Comparison of ENCODE assay signal across 1 cellular context in genomic region chr2:378364-378763, GRCh38.
A peak's percentile ranks its signal among the peaks of the same experiment; 100 is the strongest.
TF ChIP-seq lines count a peak whose summit lies in the region.

No MANE protein-coding gene starts in this region.

TF ChIP-seq in HepG2, 621 proteins besides CTCF, POLR2A, EP300 and RAD21 (continued from another document and continues in another):
- TF ChIP-seq PRDM10 (CRISPR knock-in tag; IDR thresholded peaks at IDR 0.05; ENCODE audit: low read depth) (no peak), CREB3 (CRISPR knock-in tag; IDR thresholded peaks at IDR 0.05) (no peak), SIX1 (CRISPR knock-in tag; IDR thresholded peaks at IDR 0.05; ENCODE audit: borderline replicate concordance) (0 out of 2 replicates have a peak, but pooled peaks have one; percentile 21), HNF4G (IDR thresholded peaks at IDR 0.05; ENCODE audit: borderline replicate concordance, low read depth, low read length) (peak; percentile 71), HNF4G (CRISPR knock-in tag; IDR thresholded peaks at IDR 0.05; ENCODE audit: borderline replicate concordance, low read depth) (no peak), FOXA1 (IDR thresholded peaks at IDR 0.05) (0 out of 2 replicates have a peak, but pooled peaks have one; percentile 21), FOXA1 (CRISPR knock-in tag; IDR thresholded peaks at IDR 0.05) (peak; percentile 48; the same call in 1 of the 2 replicates), PPARG (CRISPR knock-in tag; conservative IDR thresholded peaks at IDR 0.05) (0 out of 2 replicates have a peak, but pooled peaks have one; percentile 16), HOMEZ (CRISPR knock-in tag; IDR thresholded peaks at IDR 0.05; ENCODE audit: low read depth) (no peak), MED8 (CRISPR knock-in tag; IDR thresholded peaks at IDR 0.05; ENCODE audit: insufficient replicate concordance) (no peak), CCDC6 (CRISPR knock-in tag; IDR thresholded peaks at IDR 0.05) (no peak), ATAD3A (CRISPR knock-in tag; IDR thresholded peaks at IDR 0.05) (no peak), SMARCE1 (IDR thresholded peaks at IDR 0.05; ENCODE audit: borderline replicate concordance) (no peak), CEBPG (CRISPR knock-in tag; IDR thresholded peaks at IDR 0.05) (peak; percentile 28; the same call in 1 of the 2 replicates), ADNP (CRISPR knock-in tag; IDR thresholded peaks at IDR 0.05) (no peak), ZSCAN12 (CRISPR knock-in tag; IDR thresholded peaks at IDR 0.05) (no peak), NFATC3 (CRISPR knock-in tag; IDR thresholded peaks at IDR 0.05) (no peak), ZNF260 (CRISPR knock-in tag; IDR thresholded peaks at IDR 0.05; ENCODE audit: borderline replicate concordance, low read depth) (no peak), ZMYM4 (CRISPR knock-in tag; IDR thresholded peaks at IDR 0.05) (no peak), ZFP62 (CRISPR knock-in tag; IDR thresholded peaks at IDR 0.05) (no peak), ZFP37 (CRISPR knock-in tag; IDR thresholded peaks at IDR 0.05; ENCODE audit: borderline replicate concordance) (no peak), NPAS2 (CRISPR knock-in tag; IDR thresholded peaks at IDR 0.05; ENCODE audit: borderline replicate concordance) (no peak), ZNF282 (IDR thresholded peaks at IDR 0.05; ENCODE audit: partially characterized antibody) (no peak), ZKSCAN5 (CRISPR knock-in tag; IDR thresholded peaks at IDR 0.05) (no peak), SIN3A (IDR thresholded peaks at IDR 0.05; ENCODE audit: borderline replicate concordance, low read depth, low read length) (no peak), DPF2 (CRISPR knock-in tag; IDR thresholded peaks at IDR 0.05; ENCODE audit: borderline replicate concordance, low read depth) (0 out of 2 replicates have a peak, but pooled peaks have one; percentile 38), ZBTB4 (CRISPR knock-in tag; IDR thresholded peaks at IDR 0.05; ENCODE audit: borderline replicate concordance) (no peak), AGO2 (optimal IDR thresholded peaks at IDR 0.05; ENCODE audit: low read depth, low read length) (no peak), SRY (CRISPR knock-in tag; IDR thresholded peaks at IDR 0.05) (no peak), ZNF800 (CRISPR knock-in tag; IDR thresholded peaks at IDR 0.05) (no peak)
- TF ChIP-seq, protein P1, sequence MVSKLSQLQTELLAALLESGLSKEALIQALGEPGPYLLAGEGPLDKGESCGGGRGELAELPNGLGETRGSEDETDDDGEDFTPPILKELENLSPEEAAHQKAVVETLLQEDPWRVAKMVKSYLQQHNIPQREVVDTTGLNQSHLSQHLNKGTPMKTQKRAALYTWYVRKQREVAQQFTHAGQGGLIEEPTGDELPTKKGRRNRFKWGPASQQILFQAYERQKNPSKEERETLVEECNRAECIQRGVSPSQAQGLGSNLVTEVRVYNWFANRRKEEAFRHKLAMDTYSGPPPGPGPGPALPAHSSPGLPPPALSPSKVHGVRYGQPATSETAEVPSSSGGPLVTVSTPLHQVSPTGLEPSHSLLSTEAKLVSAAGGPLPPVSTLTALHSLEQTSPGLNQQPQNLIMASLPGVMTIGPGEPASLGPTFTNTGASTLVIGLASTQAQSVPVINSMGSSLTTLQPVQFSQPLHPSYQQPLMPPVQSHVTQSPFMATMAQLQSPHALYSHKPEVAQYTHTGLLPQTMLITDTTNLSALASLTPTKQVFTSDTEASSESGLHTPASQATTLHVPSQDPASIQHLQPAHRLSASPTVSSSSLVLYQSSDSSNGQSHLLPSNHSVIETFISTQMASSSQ (IDR thresholded peaks at IDR 0.05; ENCODE audit: low read depth), result peak; percentile 22; the same call in 1 of the 2 replicates
- TF ChIP-seq, protein P1 (CRISPR knock-in tag; IDR thresholded peaks at IDR 0.05; ENCODE audit: borderline replicate concordance), result no peak
- TF ChIP-seq, protein P2, sequence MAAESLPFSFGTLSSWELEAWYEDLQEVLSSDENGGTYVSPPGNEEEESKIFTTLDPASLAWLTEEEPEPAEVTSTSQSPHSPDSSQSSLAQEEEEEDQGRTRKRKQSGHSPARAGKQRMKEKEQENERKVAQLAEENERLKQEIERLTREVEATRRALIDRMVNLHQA (CRISPR knock-in tag; IDR thresholded peaks at IDR 0.05), result no peak
- TF ChIP-seq, protein P3, sequence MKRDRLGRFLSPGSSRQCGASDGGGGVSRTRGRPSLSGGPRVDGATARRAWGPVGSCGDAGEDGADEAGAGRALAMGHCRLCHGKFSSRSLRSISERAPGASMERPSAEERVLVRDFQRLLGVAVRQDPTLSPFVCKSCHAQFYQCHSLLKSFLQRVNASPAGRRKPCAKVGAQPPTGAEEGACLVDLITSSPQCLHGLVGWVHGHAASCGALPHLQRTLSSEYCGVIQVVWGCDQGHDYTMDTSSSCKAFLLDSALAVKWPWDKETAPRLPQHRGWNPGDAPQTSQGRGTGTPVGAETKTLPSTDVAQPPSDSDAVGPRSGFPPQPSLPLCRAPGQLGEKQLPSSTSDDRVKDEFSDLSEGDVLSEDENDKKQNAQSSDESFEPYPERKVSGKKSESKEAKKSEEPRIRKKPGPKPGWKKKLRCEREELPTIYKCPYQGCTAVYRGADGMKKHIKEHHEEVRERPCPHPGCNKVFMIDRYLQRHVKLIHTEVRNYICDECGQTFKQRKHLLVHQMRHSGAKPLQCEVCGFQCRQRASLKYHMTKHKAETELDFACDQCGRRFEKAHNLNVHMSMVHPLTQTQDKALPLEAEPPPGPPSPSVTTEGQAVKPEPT (CRISPR knock-in tag; IDR thresholded peaks at IDR 0.05; ENCODE audit: low read depth), result no peak
- TF ChIP-seq, protein P4, sequence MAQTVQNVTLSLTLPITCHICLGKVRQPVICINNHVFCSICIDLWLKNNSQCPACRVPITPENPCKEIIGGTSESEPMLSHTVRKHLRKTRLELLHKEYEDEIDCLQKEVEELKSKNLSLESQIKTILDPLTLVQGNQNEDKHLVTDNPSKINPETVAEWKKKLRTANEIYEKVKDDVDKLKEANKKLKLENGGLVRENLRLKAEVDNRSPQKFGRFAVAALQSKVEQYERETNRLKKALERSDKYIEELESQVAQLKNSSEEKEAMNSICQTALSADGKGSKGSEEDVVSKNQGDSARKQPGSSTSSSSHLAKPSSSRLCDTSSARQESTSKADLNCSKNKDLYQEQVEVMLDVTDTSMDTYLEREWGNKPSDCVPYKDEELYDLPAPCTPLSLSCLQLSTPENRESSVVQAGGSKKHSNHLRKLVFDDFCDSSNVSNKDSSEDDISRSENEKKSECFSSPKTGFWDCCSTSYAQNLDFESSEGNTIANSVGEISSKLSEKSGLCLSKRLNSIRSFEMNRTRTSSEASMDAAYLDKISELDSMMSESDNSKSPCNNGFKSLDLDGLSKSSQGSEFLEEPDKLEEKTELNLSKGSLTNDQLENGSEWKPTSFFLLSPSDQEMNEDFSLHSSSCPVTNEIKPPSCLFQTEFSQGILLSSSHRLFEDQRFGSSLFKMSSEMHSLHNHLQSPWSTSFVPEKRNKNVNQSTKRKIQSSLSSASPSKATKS (CRISPR knock-in tag; IDR thresholded peaks at IDR 0.05), result no peak
- TF ChIP-seq, protein P5, sequence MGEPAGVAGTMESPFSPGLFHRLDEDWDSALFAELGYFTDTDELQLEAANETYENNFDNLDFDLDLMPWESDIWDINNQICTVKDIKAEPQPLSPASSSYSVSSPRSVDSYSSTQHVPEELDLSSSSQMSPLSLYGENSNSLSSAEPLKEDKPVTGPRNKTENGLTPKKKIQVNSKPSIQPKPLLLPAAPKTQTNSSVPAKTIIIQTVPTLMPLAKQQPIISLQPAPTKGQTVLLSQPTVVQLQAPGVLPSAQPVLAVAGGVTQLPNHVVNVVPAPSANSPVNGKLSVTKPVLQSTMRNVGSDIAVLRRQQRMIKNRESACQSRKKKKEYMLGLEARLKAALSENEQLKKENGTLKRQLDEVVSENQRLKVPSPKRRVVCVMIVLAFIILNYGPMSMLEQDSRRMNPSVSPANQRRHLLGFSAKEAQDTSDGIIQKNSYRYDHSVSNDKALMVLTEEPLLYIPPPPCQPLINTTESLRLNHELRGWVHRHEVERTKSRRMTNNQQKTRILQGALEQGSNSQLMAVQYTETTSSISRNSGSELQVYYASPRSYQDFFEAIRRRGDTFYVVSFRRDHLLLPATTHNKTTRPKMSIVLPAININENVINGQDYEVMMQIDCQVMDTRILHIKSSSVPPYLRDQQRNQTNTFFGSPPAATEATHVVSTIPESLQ (CRISPR knock-in tag; conservative IDR thresholded peaks at IDR 0.05), result no peak
